Comparison of ENCODE assay signal across 8 cellular contexts in genomic region chr19:52007805-52008557, GRCh38. TPM values are rescaled to one million over a fixed set of nuclear protein-coding genes. Genes with fewer than 3 reads are reported as not detected.
DNase-seq lines count a peak whose midpoint lies in the region; FAIRE-seq and TF ChIP-seq lines count a peak whose summit lies in the region.

ZNF615 (minus strand) TSS chr19:52008211; CDS start chr19:52003711, 4,500 bp downstream.

- H3K27ac ChIP-seq in left ventricle myocardium inferior (replicated peaks): peak within 1 kb of the TSS; percentile 93

- intact Hi-C loops in left ventricle myocardium inferior (cut with micrococcal nuclease) (no loop called here), posterior vena cava (cut with DNase I) (no loop called here)

- peaks cover 11% of the 10 kb centered on the region for H3K4me1 Mint-ChIP-seq in T-helper 1 cell treated with Interleukin-12 subunit alpha and Interleukin-12 subunit beta and Interleukin-4 antibody, amounts not matched to agents 30 μg/mL and 1 μg/mL, for 36 hours (ENCODE audit: low read depth)
- H3K4me1 Mint-ChIP-seq in type B pancreatic cell (ENCODE audit: unreplicated experiment): peaks cover 16% of the 10 kb centered on the region

- DNase-seq in HAP-1 (ENCODE audit: low spot score in 2 of 2) (peak; percentile 67 to 89), NCI-H1092 treated with DMSO at 0.1 percent for 48 hours (lab: John Stamatoyannopoulos, UW) (peak; percentile 77), amygdala (lab: John Stamatoyannopoulos, UW) (peak; percentile 35 to 95 (median 86)), left ventricle myocardium inferior (peak; percentile 91), posterior vena cava (ENCODE audit: low spot score) (peak; percentile 97), type B pancreatic cell (ENCODE audit: extremely low spot score, unreplicated experiment) (peak; percentile 91)

- H3K27me3 ChIP-seq in HAP-1 (ENCODE audit: low read depth) (no peaks in the 10 kb centered on the region), left ventricle myocardium inferior (ENCODE audit: low read depth) (no peaks in the 10 kb centered on the region)

- peak within 1 kb of the TSS; percentile 61 for H3K4me3 ChIP-seq in HAP-1
- H3K4me3 ChIP-seq in left ventricle myocardium inferior: peak within 1 kb of the TSS; percentile 84

- FAIRE-seq in G401.6 (lab: Jason Lieb, UNC): peak; percentile 41

- H3K36me3 Mint-ChIP-seq in T-helper 1 cell treated with Interleukin-12 subunit alpha and Interleukin-12 subunit beta and Interleukin-4 antibody, amounts not matched to agents 30 μg/mL and 1 μg/mL, for 36 hours (ENCODE audit: low read depth): peaks cover 53% of the 10 kb centered on the region
- peaks cover 37% of the 10 kb centered on the region for H3K36me3 Mint-ChIP-seq in type B pancreatic cell

- peaks cover 68% of the 10 kb centered on the region for H3K9me3 Mint-ChIP-seq in T-helper 1 cell treated with Interleukin-12 subunit alpha and Interleukin-12 subunit beta and Interleukin-4 antibody, amounts not matched to agents 30 μg/mL and 1 μg/mL, for 36 hours
- peaks cover 19% of the 10 kb centered on the region for H3K9me3 Mint-ChIP-seq in type B pancreatic cell

- no peaks in the 10 kb centered on the region for H3K27me3 Mint-ChIP-seq in T-helper 1 cell treated with Interleukin-12 subunit alpha and Interleukin-12 subunit beta and Interleukin-4 antibody, amounts not matched to agents 30 μg/mL and 1 μg/mL, for 36 hours (ENCODE audit: low read depth)
- no peaks in the 10 kb centered on the region for H3K27me3 Mint-ChIP-seq in type B pancreatic cell

- in situ Hi-C loops in HAP-1 (cut with MboI; ENCODE audit: low sequenced_read_pairs): no loop called here

- no peak for TF ChIP-seq CTCF in left ventricle myocardium inferior (IDR thresholded peaks at IDR 0.05; ENCODE audit: borderline replicate concordance)
- TF ChIP-seq CTCF in type B pancreatic cell (conservative IDR thresholded peaks at IDR 0.05): no peak

- H3K9me3 ChIP-seq in HAP-1 (peaks cover 10% of the 10 kb centered on the region), left ventricle myocardium inferior (replicated peaks) (peaks cover 29% of the 10 kb centered on the region)

- H3K4me1 ChIP-seq in HAP-1 (peaks cover 8% of the 10 kb centered on the region), left ventricle myocardium inferior (peaks cover 23% of the 10 kb centered on the region)

- peak within 1 kb of the TSS; percentile 95 for H3K27ac Mint-ChIP-seq in T-helper 1 cell treated with Interleukin-12 subunit alpha and Interleukin-12 subunit beta and Interleukin-4 antibody, amounts not matched to agents 30 μg/mL and 1 μg/mL, for 36 hours
- peak within 1 kb of the TSS; percentile 99 for H3K27ac Mint-ChIP-seq in type B pancreatic cell

- H3K36me3 ChIP-seq in HAP-1 (replicated peaks) (no peaks in the 10 kb centered on the region; the same call in 1 of the 2 replicates), left ventricle myocardium inferior (peaks cover 33% of the 10 kb centered on the region)

- H3K4me3 Mint-ChIP-seq in T-helper 1 cell treated with Interleukin-12 subunit alpha and Interleukin-12 subunit beta and Interleukin-4 antibody, amounts not matched to agents 30 μg/mL and 1 μg/mL, for 36 hours: peak within 1 kb of the TSS; percentile 93
- peak within 1 kb of the TSS; percentile 99 for H3K4me3 Mint-ChIP-seq in type B pancreatic cell

RNA-seq across cellular contexts. Expression of gene ZNF615, which starts in this region (rescaled TPM):
- total RNA-seq in left ventricle myocardium inferior (11.2 TPM), posterior vena cava (10 to 100 TPM; 12.4 to 13.4 TPM), type B pancreatic cell (ENCODE audit: low replicate concordance) (10.6 and 14.2 TPM in 2 replicates)

Comparison
In these comparisons a context has a peak if more than half of its experiments do, and no peak if none do; other contexts are left out.
1. Peak in every context shown above with its lines: DNase-seq, H3K4me3 ChIP-seq and H3K27ac ChIP-seq.